Comparison of ENCODE assay signal across 11 cellular contexts in the genomic region with DNA sequence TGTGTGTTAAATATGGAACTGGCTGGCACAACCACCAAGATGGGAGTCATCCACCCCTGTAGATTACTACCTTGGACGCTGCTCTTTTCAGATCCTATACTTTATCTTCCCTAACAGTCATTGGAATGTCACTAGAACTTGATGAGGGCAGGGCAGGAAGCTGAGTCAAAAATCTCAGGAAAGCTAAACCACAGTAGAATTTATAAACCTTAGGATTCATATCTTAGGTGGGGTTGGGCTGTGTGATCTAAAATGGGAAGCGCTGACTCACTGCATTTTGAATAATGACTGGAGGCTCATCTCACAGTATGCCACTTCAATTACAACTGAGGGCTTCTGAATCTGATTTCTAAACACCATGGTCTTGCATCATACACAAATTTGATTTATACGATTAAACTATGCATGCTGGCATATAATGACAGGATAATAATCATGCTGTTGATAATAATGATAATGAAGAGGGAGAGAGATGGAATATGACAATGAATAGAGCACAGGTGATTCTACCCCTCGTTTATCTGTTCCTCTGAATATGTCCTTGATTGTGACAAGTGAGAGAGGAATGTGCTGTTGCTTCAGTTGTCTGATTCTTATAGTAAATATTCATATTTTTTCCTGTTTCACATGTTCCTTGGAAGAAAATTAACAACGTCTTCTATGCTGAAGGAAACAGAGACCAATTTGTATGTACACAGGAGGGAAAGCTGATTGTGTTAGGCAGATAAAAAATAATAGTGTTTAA.
A peak's percentile ranks its signal among the peaks of the same experiment; 100 is the strongest.
DNase-seq lines count a peak whose midpoint lies in the region; FAIRE-seq and TF ChIP-seq lines count a peak whose summit lies in the region.
"Had no signal": no experiment of that assay in that cellular context is flagged by ENCODE, and none has a peak within 500 bp of the region (broad histone marks: within the 10 kb centered on the region; RNA-seq: fewer than 3 reads in every experiment).

No MANE protein-coding gene starts in this region.

- POLR2A ChIA-PET in BJ (lab: Charles Lee) (no interaction called here), GM10248 (lab: Yijun Ruan, JAX) (no interaction called here)

- H3K4me3 ChIP-seq in BJ (ENCODE audit: low read depth, low read length): no peak overlapping the region
- no peak overlapping the region for H3K4me3 ChIP-seq in bronchial epithelial cell (ENCODE audit: low read depth, low read length)
- no peak overlapping the region for H3K4me3 ChIP-seq in tibial artery
- H3K4me3 ChIP-seq: BLaER1 had no signal

- intact Hi-C loops in tibial artery (cut with DNase I; ENCODE audit: low total_unique reads): no loop called here

- no peaks in the 10 kb centered on the region for H3K27me3 ChIP-seq in BJ (ENCODE audit: control insufficient read depth, insufficient read depth, low read length)
- no peaks in the 10 kb centered on the region for H3K27me3 ChIP-seq in bronchial epithelial cell (ENCODE audit: control insufficient read depth, insufficient read depth, low read length)
- no peaks in the 10 kb centered on the region for H3K27me3 ChIP-seq in tibial artery
- H3K27me3 ChIP-seq: BLaER1 had no signal

- CTCF ChIA-PET in BJ (lab: Yijun Ruan, JAX) (no interaction called here), GM10248 (lab: Yijun Ruan, JAX) (interaction anchor here (1.2 kb wide), 2 partner anchors 7 to 9 kb away, joined by 3 read pairs; no protein-coding TSS in a partner anchor)

- H3K9me3 ChIP-seq in tibial artery: no peaks in the 10 kb centered on the region

- TF ChIP-seq CTCF in BJ (IDR thresholded peaks at IDR 0.05; ENCODE audit: insufficient read depth, low read depth, low read length) (no peak), bronchial epithelial cell (IDR thresholded peaks at IDR 0.05; ENCODE audit: insufficient read depth, low read length, severe bottlenecking) (no peak), GM10248 (IDR thresholded peaks at IDR 0.05; ENCODE audit: control extremely low read depth, extremely low read depth, low read depth, missing control alignments) (no peak), tibial artery (IDR thresholded peaks at IDR 0.05) (no peak)

- no peak overlapping the region for H3K27ac ChIP-seq in tibial artery
- H3K27ac ChIP-seq: BLaER1 had no signal

- H3K36me3 ChIP-seq in BJ (ENCODE audit: control insufficient read depth, insufficient read depth, low read length) (no peaks in the 10 kb centered on the region), bronchial epithelial cell (ENCODE audit: control insufficient read depth, insufficient read depth, low read length) (no peaks in the 10 kb centered on the region), tibial artery (no peaks in the 10 kb centered on the region)
- H3K36me3 ChIP-seq: BLaER1 had no signal

- DNase-seq in BJ (ENCODE audit: low read depth) (peak; percentile 17), M059J (ENCODE audit: low read depth) (peak; percentile 86), bronchial epithelial cell (ENCODE audit: low read depth) (peak; percentile 98), kidney glomerular epithelial cell (lab: John Stamatoyannopoulos, UW) (peak; percentile 41), NCI-H748 (lab: John Stamatoyannopoulos, UW; ENCODE audit: unreplicated experiment) (no peak), GM10248 (ENCODE audit: extremely low spot score) (no peak), tibial artery (no peak), COLO668 (lab: John Stamatoyannopoulos, UW; ENCODE audit: unreplicated experiment) (no peak)
- DNase-seq: endodermal cell; naive thymus-derived CD8-positive, alpha-beta T cell had no signal

- H3K4me1 ChIP-seq in tibial artery: no peaks in the 10 kb centered on the region
- H3K4me1 ChIP-seq: BLaER1 had no signal

- FAIRE-seq in bronchial epithelial cell (lab: Jason Lieb, UNC): peak; percentile 97

Comparison
In these comparisons a context has a peak if more than half of its experiments do, and no peak if none do; other contexts are left out.
1. DNase-seq: peak in BJ (single experiment), M059J (single experiment), bronchial epithelial cell (single experiment) and kidney glomerular epithelial cell (single experiment); none in NCI-H748 (single experiment), GM10248 (single experiment), tibial artery (0 of 2) and COLO668 (single experiment).